In the genomic region with DNA sequence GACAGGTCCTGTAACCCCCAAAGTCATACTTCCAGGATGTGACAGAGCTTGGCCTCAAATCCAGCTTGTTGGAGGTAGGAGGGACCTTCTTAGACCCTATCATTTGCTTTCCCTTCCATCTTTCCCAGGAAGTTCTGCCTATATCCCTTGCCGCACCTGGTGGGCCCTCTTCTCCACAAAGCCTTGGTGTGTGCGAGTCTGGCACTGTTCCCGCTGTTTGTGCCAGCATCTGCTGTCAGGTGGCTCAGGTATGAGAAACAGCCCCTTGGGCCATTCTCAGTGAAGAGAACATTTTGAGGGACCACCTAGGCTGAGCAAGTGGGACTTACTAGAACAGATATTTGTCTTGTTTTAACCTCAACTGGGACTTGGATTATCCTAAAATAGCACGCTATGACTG, we compare ENCODE assay signal across 17 cellular contexts. TPM values are rescaled to one million over a fixed set of nuclear protein-coding genes. Genes with fewer than 3 reads are reported as not detected.
DNase-seq lines count a peak whose midpoint lies in the region; TF ChIP-seq lines count a peak whose summit lies in the region.
"Had no signal": no experiment of that assay in that cellular context is flagged by ENCODE, and none has a peak within 500 bp of the region (broad histone marks: within the 10 kb centered on the region; RNA-seq: fewer than 3 reads in every experiment).

No MANE protein-coding gene starts in this region.

- intact Hi-C loops in ascending aorta (cut with DNase I) (no loop called here), tibial artery (cut with DNase I; ENCODE audit: low total_unique reads) (loop anchor here (5.0 kb wide), 1 partner anchor 402 kb away; no protein-coding TSS in a partner anchor), cardiac septum (cut with DNase I) (no loop called here)

- no peak overlapping the region for H2BK120ac ChIP-seq in mesenchymal stem cell (ENCODE audit: low read depth, low read length)

- H3K9ac ChIP-seq in Loucy (ENCODE audit: low read depth, low read length, poor library complexity, severe bottlenecking) (peak overlapping the region; percentile 88), mesenchymal stem cell (ENCODE audit: low read length) (no peak overlapping the region)

- peaks cover 5% of the 10 kb centered on the region; the same call in 1 of the 2 replicates for H3K36me3 ChIP-seq in Loucy (ENCODE audit: insufficient read depth, low read length)
- H3K36me3 ChIP-seq in ascending aorta, result no peaks in the 10 kb centered on the region
- H3K36me3 ChIP-seq in mesenchymal stem cell (ENCODE audit: control insufficient read depth in 1 of 2, insufficient read depth in 2 of 2, low read depth in 1 of 2, low read length in 2 of 2), result no peaks in the 10 kb centered on the region
- H3K36me3 ChIP-seq in tibial artery, result peaks cover 12 to 28% (median 13%) of the 10 kb centered on the region in 3 donors
- H3K36me3 ChIP-seq: right atrium auricular region, uterus had no signal

- no peak overlapping the region for H4K8ac ChIP-seq in mesenchymal stem cell (ENCODE audit: low read length)

- H2AFZ ChIP-seq in Loucy (ENCODE audit: low read length) (no peak overlapping the region), mesenchymal stem cell (ENCODE audit: low read depth, low read length) (no peak overlapping the region)

- H2BK12ac ChIP-seq in mesenchymal stem cell (ENCODE audit: low read length in 2 of 2), result peak overlapping the region in 1 of 2 experiments; percentile 21

- peaks cover 29% of the 10 kb centered on the region for H3K4me1 ChIP-seq in Loucy (ENCODE audit: insufficient read depth, low read length, poor library complexity, severe bottlenecking)
- no peaks in the 10 kb centered on the region for H3K4me1 ChIP-seq in ascending aorta
- H3K4me1 ChIP-seq in mesenchymal stem cell (ENCODE audit: control insufficient read depth, insufficient read depth, low read depth, low read length), result peaks cover 10% of the 10 kb centered on the region
- H3K4me1 ChIP-seq in tibial artery, result peaks cover 0 to 35% (median 17%) of the 10 kb centered on the region in 4 donors
- H3K4me1 ChIP-seq: uterus had no signal

- H3K4ac ChIP-seq in mesenchymal stem cell (ENCODE audit: low read depth in 1 of 2, low read length in 2 of 2), result no peak overlapping the region

- no peak overlapping the region for H2BK5ac ChIP-seq in mesenchymal stem cell (ENCODE audit: low read depth, low read length, poor library complexity, severe bottlenecking)

- TF ChIP-seq CTCF in Loucy (conservative IDR thresholded peaks at IDR 0.05; ENCODE audit: low read length) (no peak), ascending aorta (IDR thresholded peaks at IDR 0.05) (no peak), tibial artery (IDR thresholded peaks at IDR 0.05) (no peak), GM10248 (IDR thresholded peaks at IDR 0.05; ENCODE audit: control extremely low read depth, extremely low read depth, low read depth, missing control alignments) (no peak)

- no peak for DNase-seq in ascending aorta (ENCODE audit: low spot score in 2 of 2)
- no peak for DNase-seq in mesenchymal stem cell
- no peak for DNase-seq in tibial artery
- no peak for DNase-seq in GM10248 (ENCODE audit: extremely low spot score)
- no peak for DNase-seq in ecto neural progenitor cell (ENCODE audit: low spot score)
- no peak for DNase-seq in cardiac septum (ENCODE audit: low spot score)
- DNase-seq: activated CD4-positive, alpha-beta memory T cell treated with anti-CD3 and anti-CD28 coated beads, Interleukin-2, amount 10 ng/mL, durations not matched to agents 7 days and 5 days; amygdala; DND-41; stimulated activated CD4-positive, alpha-beta T cell treated with anti-CD3 and anti-CD28 coated beads, Interleukin-4, amount 100 ng/mL, for 24 hours; uterus had no signal

- H2AK5ac ChIP-seq in mesenchymal stem cell (ENCODE audit: low read length, severe bottlenecking), result peak overlapping the region; percentile 44

- H3K4me2 ChIP-seq in Loucy (ENCODE audit: low read depth, low read length, poor library complexity, severe bottlenecking) (peak overlapping the region; percentile 85), mesenchymal stem cell (ENCODE audit: low read length, poor library complexity, severe bottlenecking) (no peak overlapping the region)

- no peak overlapping the region for H3K18ac ChIP-seq in mesenchymal stem cell (ENCODE audit: low read depth in 1 of 2, low read length in 2 of 2)

- H3F3A ChIP-seq in Loucy (ENCODE audit: low read depth), result no peaks in the 10 kb centered on the region

- no peaks in the 10 kb centered on the region for H4K20me1 ChIP-seq in Loucy (ENCODE audit: insufficient read depth, low read length, poor library complexity, severe bottlenecking)

- H3K9me3 ChIP-seq in Loucy (ENCODE audit: insufficient read depth, low read depth, low read length) (no peaks in the 10 kb centered on the region), ascending aorta (no peaks in the 10 kb centered on the region), mesenchymal stem cell (ENCODE audit: control insufficient read depth, low read length) (no peaks in the 10 kb centered on the region), tibial artery (no peaks in the 10 kb centered on the region)
- H3K9me3 ChIP-seq: right atrium auricular region, uterus had no signal

- H3K23ac ChIP-seq in mesenchymal stem cell (ENCODE audit: low read length in 2 of 2), result no peak overlapping the region

- H3K27me3 ChIP-seq in Loucy (ENCODE audit: insufficient read depth, low read length, poor library complexity, severe bottlenecking) (no peaks in the 10 kb centered on the region), ascending aorta (no peaks in the 10 kb centered on the region), mesenchymal stem cell (ENCODE audit: control insufficient read depth in 1 of 2, insufficient read depth in 1 of 2, low read length in 2 of 2) (no peaks in the 10 kb centered on the region), tibial artery (no peaks in the 10 kb centered on the region)
- H3K27me3 ChIP-seq: right atrium auricular region, uterus had no signal

- H3K4me3 ChIP-seq in Loucy (ENCODE audit: low read length, poor library complexity, severe bottlenecking) (peak overlapping the region; percentile 80), ascending aorta (no peak overlapping the region), mesenchymal stem cell (ENCODE audit: insufficient read depth in 1 of 2, low read depth in 1 of 2, low read length in 2 of 2) (no peak overlapping the region), tibial artery (peak overlapping the region in 1 of 2 donors; percentile 65)
- H3K4me3 ChIP-seq: right atrium auricular region, uterus had no signal

- no peak overlapping the region for H3K14ac ChIP-seq in mesenchymal stem cell (ENCODE audit: low read length in 2 of 2)

- peak overlapping the region; percentile 82 to 84 for H3K27ac ChIP-seq in ascending aorta
- no peak overlapping the region for H3K27ac ChIP-seq in mesenchymal stem cell (ENCODE audit: low read length, poor library complexity, severe bottlenecking)
- peak overlapping the region; percentile 79 to 82 for H3K27ac ChIP-seq in tibial artery
- H3K27ac ChIP-seq: right atrium auricular region had no signal

- CTCF ChIA-PET in GM10248 (lab: Yijun Ruan, JAX), result interaction anchor here (3.5 kb wide), 1 partner anchor 9 kb away, joined by 25 read pairs; no protein-coding TSS in a partner anchor

- H3K9me2 ChIP-seq in Loucy (replicated peaks; ENCODE audit: low read depth, low read length), result no peaks in the 10 kb centered on the region

- H3K79me1 ChIP-seq in mesenchymal stem cell (replicated peaks; ENCODE audit: low read length, poor library complexity, severe bottlenecking), result peaks cover under 1% of the 10 kb centered on the region

- 94% methylated on average over 3 of the region's 4 CpGs for WGBS in mesenchymal stem cell

- no peak overlapping the region for H4K91ac ChIP-seq in mesenchymal stem cell (ENCODE audit: low read length)

- POLR2A ChIA-PET in GM10248 (lab: Yijun Ruan, JAX), result no interaction called here

- no peak overlapping the region for H2BK15ac ChIP-seq in mesenchymal stem cell (ENCODE audit: low read depth, poor library complexity, severe bottlenecking)

- H3K79me2 ChIP-seq in Loucy (ENCODE audit: insufficient read depth, low read length), result peaks cover 29% of the 10 kb centered on the region

RNA-seq across cellular contexts. Expression of gene IL17RE, which starts 1.3 kb away (rescaled TPM):
- total RNA-seq in ascending aorta (21.7 TPM), cardiac septum (1.1 TPM)
- 1.0 TPM for polyA plus RNA-seq in mesenchymal stem cell (2013, experiment 1 of 2)
- 0.68 TPM for polyA plus RNA-seq in mesenchymal stem cell (2013, experiment 2 of 2)
- polyA plus RNA-seq: CD14-positive monocyte had no signal

RNA-seq across cellular contexts. Expression of gene IL17RC, which starts 13.0 kb away (rescaled TPM):
- total RNA-seq in ascending aorta (82.5 TPM), cardiac septum (20.4 TPM)
- 31.0 TPM for polyA plus RNA-seq in mesenchymal stem cell (2013, experiment 1 of 2)
- 31.2 TPM for polyA plus RNA-seq in mesenchymal stem cell (2013, experiment 2 of 2)

RNA-seq across cellular contexts. Expression of gene JAGN1, which starts 13.5 kb away (rescaled TPM):
- 55.2 TPM for total RNA-seq in ascending aorta
- polyA plus RNA-seq in mesenchymal stem cell (2013, experiment 1 of 2), result 23.3 TPM
- polyA plus RNA-seq in mesenchymal stem cell (2013, experiment 2 of 2), result 22.6 TPM
- 17.3 TPM for total RNA-seq in cardiac septum

RNA-seq across cellular contexts. Expression of gene CIDEC, which starts 23.9 kb away (rescaled TPM):
- total RNA-seq in ascending aorta, result 29.9 TPM
- polyA plus RNA-seq in mesenchymal stem cell (2013, experiment 1 of 2), result 0.07 TPM
- polyA plus RNA-seq in mesenchymal stem cell (2013, experiment 2 of 2), result not detected
- total RNA-seq in cardiac septum, result 1.9 TPM
- total RNA-seq: activated CD4-positive, alpha-beta memory T cell treated with anti-CD3 and anti-CD28 coated beads, Interleukin-2, amount 10 ng/mL, durations not matched to agents 7 days and 5 days; activated T-helper 2 cell treated with anti-CD3 and anti-CD28 coated beads, Interferon-gamma antibody, Interleukin-2, Interleukin-4, amounts not matched to agents 10 μg/mL and 5 μg/mL and 100 μg/mL, durations not matched to agents 14 hours and 24 hours and 36 hours; dermis microvascular lymphatic vessel endothelial cell; neural crest cell had no signal
- polyA plus RNA-seq: CD14-positive monocyte had no signal

RNA-seq across cellular contexts. Expression of gene CRELD1, which starts 29.7 kb away (rescaled TPM):
- total RNA-seq in ascending aorta, result 35.8 TPM
- polyA plus RNA-seq in mesenchymal stem cell (2013, experiment 1 of 2), result 13.7 TPM
- 14.3 TPM for polyA plus RNA-seq in mesenchymal stem cell (2013, experiment 2 of 2)
- total RNA-seq in cardiac septum, result 60.1 TPM

Comparison
In these comparisons a context has a peak if more than half of its experiments do, and no peak if none do; other contexts are left out.
1. RNA of gene IL17RE, which starts 1.3 kb away (total RNA-seq): 21.7 TPM in ascending aorta (single experiment); 1.1 TPM in cardiac septum (single experiment); every median in the first group is over 10 times any median in the second.